In the genomic region with DNA sequence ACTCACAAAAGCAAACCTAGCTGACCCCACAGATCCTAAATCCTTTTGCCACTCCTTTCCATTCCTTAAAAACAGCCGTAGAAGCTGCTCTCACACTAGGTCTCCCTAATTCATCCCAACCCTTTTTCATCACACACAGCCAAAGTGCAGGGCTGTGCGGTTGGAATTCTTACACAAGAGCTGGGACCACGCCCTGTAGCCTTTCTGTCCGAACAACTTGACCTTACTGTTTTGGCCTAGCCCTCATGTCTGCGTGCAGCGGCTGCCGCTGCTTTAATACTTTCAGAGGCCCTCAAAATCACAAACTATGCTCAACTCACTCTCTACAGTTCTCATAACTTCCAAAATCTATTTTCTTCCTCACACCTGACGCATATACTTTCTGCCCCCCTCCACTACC, we compare ENCODE assay signal across 4 cellular contexts. TPM values are rescaled to one million over a fixed set of nuclear protein-coding genes. Genes with fewer than 3 reads are reported as not detected.
"Had no signal": no experiment of that assay in that cellular context is flagged by ENCODE, and none has a peak within 500 bp of the region (broad histone marks: within the 10 kb centered on the region; RNA-seq: fewer than 3 reads in every experiment).

No MANE protein-coding gene starts in this region.

RNA-seq across cellular contexts. Expression of a gene that starts 3.8 kb away (rescaled TPM):
- total RNA-seq: HepG2, HT-29, HT1080, IMR-90 had no signal
- polyA plus RNA-seq: HepG2 had no signal

RNA-seq across cellular contexts. Expression of a gene that starts 58.7 kb away (rescaled TPM):
- total RNA-seq: HT-29 had no signal
